Comparison of ENCODE assay signal across 15 cellular contexts in the genomic region with DNA sequence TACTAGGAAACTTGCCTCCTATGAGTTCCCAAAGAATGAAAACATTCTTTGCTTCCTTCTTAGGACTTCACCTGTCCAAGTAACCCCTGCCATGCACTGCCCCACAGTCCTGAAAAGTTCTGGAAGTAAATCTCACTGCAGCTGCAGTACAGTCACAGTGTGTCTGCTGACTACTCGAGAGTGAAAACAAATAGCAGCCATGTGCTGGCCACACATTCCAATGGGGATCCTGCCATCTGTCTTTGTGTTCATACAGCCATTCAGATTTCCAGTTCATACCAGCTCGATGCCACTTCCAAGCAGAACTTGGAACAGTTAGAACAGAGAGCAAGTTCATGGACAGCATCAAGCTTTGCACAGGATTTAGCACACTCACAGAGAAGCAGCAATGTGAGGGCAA.
DNase-seq lines count a peak whose midpoint lies in the region; ATAC-seq and TF ChIP-seq lines count a peak whose summit lies in the region.
"Had no signal": no experiment of that assay in that cellular context is flagged by ENCODE, and none has a peak within 500 bp of the region (broad histone marks: within the 10 kb centered on the region; RNA-seq: fewer than 3 reads in every experiment).

No MANE protein-coding gene starts in this region.

- DNase-seq in DMS 273 (lab: John Stamatoyannopoulos, UW; ENCODE audit: unreplicated experiment) (peak; percentile 79), NCI-H446 (lab: John Stamatoyannopoulos, UW) (peak; percentile 36 to 82), astrocyte of the hippocampus (ENCODE audit: low read depth, low spot score) (peak; percentile 69), esophagus muscularis mucosa (ENCODE audit: extremely low spot score) (no peak)
- DNase-seq in stimulated activated CD4-positive, alpha-beta T cell treated with anti-CD3 and anti-CD28 coated beads, Interleukin-4, amount 100 ng/mL, for 24 hours, result no peak
- no peak for DNase-seq in activated CD4-positive, alpha-beta T cell treated with anti-CD3 and anti-CD28 coated beads for 48 hours
- DNase-seq: activated CD4-positive, alpha-beta T cell treated with anti-CD3 and anti-CD28 coated beads for 36 hours; EL; esophagus squamous epithelium; KG1; NCI-H2107 had no signal

- TF ChIP-seq POLR2A in esophagus muscularis mucosa (IDR thresholded peaks at IDR 0.05; ENCODE audit: low read depth), result no peak

- WGBS in esophagus muscularis mucosa, result 48% methylated on average over 2 of the region's 2 CpGs

- no peak for ATAC-seq in HG02588 (IDR thresholded peaks at IDR 0.05; ENCODE audit: unreplicated experiment)
- ATAC-seq: activated CD4-positive, alpha-beta T cell treated with anti-CD3 and anti-CD28 coated beads for 36 hours; stimulated activated effector memory CD8-positive, alpha-beta T cell treated with anti-CD3 and anti-CD28 coated beads, Interleukin-12 subunit alpha, Interleukin-12 subunit beta, amount 100 ng/mL, for 72 hours had no signal

- peaks cover 10% of the 10 kb centered on the region for H3K4me1 ChIP-seq in neuron (ENCODE audit: insufficient read depth, low read length)
- H3K4me1 ChIP-seq in esophagus muscularis mucosa, result no peaks in the 10 kb centered on the region
- H3K4me1 ChIP-seq: esophagus squamous epithelium, right atrium auricular region had no signal

- H3K9me3 ChIP-seq in neuron (ENCODE audit: low read length) (no peaks in the 10 kb centered on the region), esophagus muscularis mucosa (no peaks in the 10 kb centered on the region)
- H3K9me3 ChIP-seq: esophagus squamous epithelium, right atrium auricular region had no signal

- intact Hi-C loops in esophagus muscularis mucosa (cut with DNase I), result no loop called here

- TF ChIP-seq CTCF in esophagus muscularis mucosa (IDR thresholded peaks at IDR 0.05), result no peak

- H3K27ac ChIP-seq in esophagus muscularis mucosa (replicated peaks in 1 of 4), result no peak overlapping the region
- H3K27ac ChIP-seq: esophagus squamous epithelium, right atrium auricular region had no signal

- H3K27me3 ChIP-seq in neuron (ENCODE audit: insufficient read depth, low read length) (no peaks in the 10 kb centered on the region), esophagus muscularis mucosa (no peaks in the 10 kb centered on the region)
- H3K27me3 ChIP-seq: esophagus squamous epithelium, right atrium auricular region had no signal

- TF ChIP-seq EP300 in esophagus muscularis mucosa (IDR thresholded peaks at IDR 0.05), result no peak

- H3K4me3 ChIP-seq in neuron (ENCODE audit: low read length) (no peak overlapping the region), esophagus muscularis mucosa (no peak overlapping the region)
- H3K4me3 ChIP-seq: esophagus squamous epithelium, right atrium auricular region had no signal

- peak overlapping the region; percentile 37 for H2AFZ ChIP-seq in neuron (ENCODE audit: low read depth, low read length)

- H3K36me3 ChIP-seq in neuron (ENCODE audit: insufficient read depth, low read length), result no peaks in the 10 kb centered on the region
- H3K36me3 ChIP-seq in esophagus muscularis mucosa, result no peaks in the 10 kb centered on the region
- H3K36me3 ChIP-seq: esophagus squamous epithelium, right atrium auricular region had no signal

Comparison
In these comparisons a context has a peak if more than half of its experiments do, and no peak if none do; other contexts are left out.
1. DNase-seq: peak in DMS 273 (single experiment), NCI-H446 (2 of 2) and astrocyte of the hippocampus (single experiment); none in stimulated activated CD4-positive, alpha-beta T cell treated with anti-CD3 and anti-CD28 coated beads, Interleukin-4, amount 100 ng/mL, for 24 hours (single experiment), activated CD4-positive, alpha-beta T cell treated with anti-CD3 and anti-CD28 coated beads for 48 hours (single experiment) and esophagus muscularis mucosa (single experiment).